Comparison of ENCODE assay signal across 9 cellular contexts in the genomic region with DNA sequence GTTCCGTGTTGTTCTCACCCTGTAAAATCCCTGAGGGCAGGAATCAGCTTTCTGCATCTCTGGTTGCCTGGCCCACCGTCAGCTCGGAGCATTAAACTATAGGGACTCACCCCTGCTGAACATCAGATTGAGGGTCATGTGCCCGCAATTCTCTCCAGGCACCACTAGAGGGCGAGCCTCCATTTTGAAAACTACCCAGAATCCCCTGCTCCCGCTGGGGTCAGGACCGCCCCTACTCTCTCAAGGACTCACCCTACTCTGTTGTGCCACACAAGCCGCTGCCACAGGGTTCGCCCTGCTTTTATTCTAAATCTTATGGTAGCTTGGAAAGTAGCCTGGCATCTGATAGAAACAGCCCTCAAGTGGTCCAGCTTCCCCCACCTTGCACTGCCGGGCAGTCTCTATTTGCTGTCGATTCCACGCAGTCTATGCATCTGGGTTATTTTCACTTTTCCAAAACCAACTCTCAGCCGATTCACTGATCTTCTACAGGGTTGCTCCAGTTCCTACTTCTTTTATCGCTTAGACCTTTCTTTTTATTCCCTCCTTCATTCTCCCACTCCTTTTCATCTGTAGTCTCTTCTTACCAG.
DNase-seq lines count a peak whose midpoint lies in the region; ATAC-seq and TF ChIP-seq lines count a peak whose summit lies in the region.
"Had no signal": no experiment of that assay in that cellular context is flagged by ENCODE, and none has a peak within 500 bp of the region (broad histone marks: within the 10 kb centered on the region; RNA-seq: fewer than 3 reads in every experiment).

No MANE protein-coding gene starts in this region.

- TF ChIP-seq CTCF in BE2C (IDR thresholded peaks at IDR 0.05; ENCODE audit: low read depth, low read length) (peak; percentile 83), WI38 (IDR thresholded peaks at IDR 0.05; ENCODE audit: low read depth, low read length) (peak; percentile 57), upper lobe of left lung (IDR thresholded peaks at IDR 0.05) (peak; percentile 32 to 65 (median 46))

- WGBS in upper lobe of left lung, 2 donors: 89 to 93% methylated on average over 13 to 14 of the region's 14 CpGs

- TF ChIP-seq EP300 in upper lobe of left lung (IDR thresholded peaks at IDR 0.05): no peak

- peak; percentile 72 for ATAC-seq in GM18867 (IDR thresholded peaks at IDR 0.05; ENCODE audit: unreplicated experiment)
- ATAC-seq in HG03378 (IDR thresholded peaks at IDR 0.05; ENCODE audit: unreplicated experiment): peak; percentile 65
- ATAC-seq in upper lobe of left lung (ENCODE audit: low FRiP score in 2 of 2): peak in 1 of 2 donors; percentile 68

- peaks cover 0 to 8% (median 2%) of the 10 kb centered on the region in 3 donors for H3K27me3 Mint-ChIP-seq in immature natural killer cell (ENCODE audit: low read depth in 3 of 3)

- H3K36me3 ChIP-seq in BE2C: no peaks in the 10 kb centered on the region
- H3K36me3 ChIP-seq in upper lobe of left lung: no peaks in the 10 kb centered on the region

- H3K9me3 ChIP-seq in BE2C (no peaks in the 10 kb centered on the region), upper lobe of left lung (no peaks in the 10 kb centered on the region)

- no peak for TF ChIP-seq POLR2A in upper lobe of left lung (IDR thresholded peaks at IDR 0.05)

- H3K27ac ChIP-seq in upper lobe of left lung: no peak overlapping the region

- H3K4me1 ChIP-seq in BE2C: no peaks in the 10 kb centered on the region
- H3K4me1 ChIP-seq in upper lobe of left lung: no peaks in the 10 kb centered on the region

- H3K9me3 Mint-ChIP-seq in immature natural killer cell: no peaks in the 10 kb centered on the region
- H3K9me3 Mint-ChIP-seq: IgD-negative memory B cell had no signal

- H3K4me3 Mint-ChIP-seq in immature natural killer cell: peak overlapping the region in 1 of 5 donors; percentile 23

- DNase-seq in BE2C (peak; percentile 38), immature natural killer cell (peak; percentile 10 to 19 (median 16)), upper lobe of left lung (no peak), NCI-H2196 (lab: John Stamatoyannopoulos, UW; ENCODE audit: unreplicated experiment) (no peak), mesenteric fat pad (ENCODE audit: low spot score) (no peak)

- H3K36me3 Mint-ChIP-seq in immature natural killer cell: no peaks in the 10 kb centered on the region
- H3K36me3 Mint-ChIP-seq: IgD-negative memory B cell had no signal

- no peaks in the 10 kb centered on the region for H3K4me1 Mint-ChIP-seq in immature natural killer cell

- no peak overlapping the region for H3K27ac Mint-ChIP-seq in immature natural killer cell
- H3K27ac Mint-ChIP-seq: IgD-negative memory B cell had no signal

- H3K4me3 ChIP-seq in BE2C (ENCODE audit: low read depth, low read length): no peak overlapping the region
- H3K4me3 ChIP-seq in WI38 (ENCODE audit: low read depth, low read length): no peak overlapping the region
- no peak overlapping the region for H3K4me3 ChIP-seq in upper lobe of left lung

- no peaks in the 10 kb centered on the region for H3K27me3 ChIP-seq in BE2C
- H3K27me3 ChIP-seq in upper lobe of left lung: no peaks in the 10 kb centered on the region

Comparison
In these comparisons a context has a peak if more than half of its experiments do, and no peak if none do; other contexts are left out.
1. DNase-seq: peak in BE2C (single experiment) and immature natural killer cell (3 of 3); none in upper lobe of left lung (0 of 2), NCI-H2196 (single experiment) and mesenteric fat pad (single experiment).
2. Peak in every context shown above with its lines, with median percentiles within 50 percentile points of each other: CTCF ChIP-seq.